ENCODE assay signal across 19 cellular contexts in genomic region chr15:82184776-82185175, GRCh38.
"Had no signal": no experiment of that assay in that cellular context is flagged by ENCODE, and none has a peak within 500 bp of the region (broad histone marks: within the 10 kb centered on the region; RNA-seq: fewer than 3 reads in every experiment).

No MANE protein-coding gene starts in this region.

- H3K36me3 ChIP-seq: ascending aorta, breast epithelium, left ventricle myocardium inferior, neutrophil, ovary, sigmoid colon, thyroid gland, upper lobe of right lung had no signal

- H3K36me3 Mint-ChIP-seq: activated naive CD4-positive, alpha-beta T cell treated with anti-CD3 and anti-CD28 coated beads, Interleukin-2, amount 50 U/mL, for 72 hours; natural killer cell treated with Interleukin-12 subunit alpha and Interleukin-12 subunit beta and Interleukin-15 and Interleukin-18, amount 100 ng/mL, for 72 hours had no signal

- H3K4me3 ChIP-seq: ascending aorta, breast epithelium, left ventricle myocardium inferior, ovary, sigmoid colon, smooth muscle cell, thyroid gland, upper lobe of right lung had no signal

- H3K9me3 Mint-ChIP-seq: activated naive CD4-positive, alpha-beta T cell treated with anti-CD3 and anti-CD28 coated beads, Interleukin-2, amount 50 U/mL, for 72 hours; natural killer cell treated with Interleukin-12 subunit alpha and Interleukin-12 subunit beta and Interleukin-15 and Interleukin-18, amount 100 ng/mL, for 72 hours; stimulated activated memory B cell treated with anti-CD40 and anti-IgM and Interleukin-4, amounts not matched to agents 10 μg/mL and 1 μg/mL and 100 μg/mL, for 72 hours had no signal

- DNase-seq: activated CD4-positive, alpha-beta T cell treated with anti-CD3 and anti-CD28 coated beads, Interleukin-2, amount 50 U/mL, for 1 hour; activated CD4-positive, CD25-positive, alpha-beta regulatory T cell treated with anti-CD3 and anti-CD28 coated beads, Interleukin-2, amount 50 U/mL, for 72 hours; activated T-cell treated with anti-CD3 and anti-CD28 coated beads, Interleukin-2, amount 50 U/mL, for 1 hour; cortex of kidney; glutamatergic neuron; kidney glomerular epithelial cell; left ventricle myocardium inferior; ovary; sigmoid colon; stimulated activated CD4-positive, alpha-beta T cell treated with anti-CD3 and anti-CD28 coated beads, Interleukin-15, amount 100 ng/mL, for 24 hours; thyroid gland; upper lobe of right lung had no signal

- ATAC-seq: activated naive CD4-positive, alpha-beta T cell treated with anti-CD3 and anti-CD28 coated beads, Interleukin-2, amount 50 U/mL, for 72 hours; natural killer cell treated with Interleukin-12 subunit alpha and Interleukin-12 subunit beta and Interleukin-15 and Interleukin-18, amount 100 ng/mL, for 72 hours; stimulated activated memory B cell treated with anti-CD40 and anti-IgM and Interleukin-4, amounts not matched to agents 10 μg/mL and 1 μg/mL and 100 μg/mL, for 72 hours; upper lobe of right lung had no signal

- H3K4me3 Mint-ChIP-seq: natural killer cell treated with Interleukin-12 subunit alpha and Interleukin-12 subunit beta and Interleukin-15 and Interleukin-18, amount 100 ng/mL, for 72 hours; stimulated activated memory B cell treated with anti-CD40 and anti-IgM and Interleukin-4, amounts not matched to agents 10 μg/mL and 1 μg/mL and 100 μg/mL, for 72 hours had no signal

- H3K27ac Mint-ChIP-seq: activated naive CD4-positive, alpha-beta T cell treated with anti-CD3 and anti-CD28 coated beads, Interleukin-2, amount 50 U/mL, for 72 hours; natural killer cell treated with Interleukin-12 subunit alpha and Interleukin-12 subunit beta and Interleukin-15 and Interleukin-18, amount 100 ng/mL, for 72 hours; stimulated activated memory B cell treated with anti-CD40 and anti-IgM and Interleukin-4, amounts not matched to agents 10 μg/mL and 1 μg/mL and 100 μg/mL, for 72 hours had no signal

- H3K27me3 Mint-ChIP-seq: natural killer cell treated with Interleukin-12 subunit alpha and Interleukin-12 subunit beta and Interleukin-15 and Interleukin-18, amount 100 ng/mL, for 72 hours; stimulated activated memory B cell treated with anti-CD40 and anti-IgM and Interleukin-4, amounts not matched to agents 10 μg/mL and 1 μg/mL and 100 μg/mL, for 72 hours had no signal

- H3K27me3 ChIP-seq: ascending aorta, breast epithelium, neutrophil, ovary, sigmoid colon, thyroid gland, upper lobe of right lung had no signal

- H3K27ac ChIP-seq: ascending aorta, neutrophil, ovary, thyroid gland, upper lobe of right lung had no signal
